ENCODE assay signal across 8 cellular contexts in genomic region chr2:196182439-196183171, GRCh38. TPM values are rescaled to one million over a fixed set of nuclear protein-coding genes. Genes with fewer than 3 reads are reported as not detected.
DNase-seq lines count a peak whose midpoint lies in the region; ATAC-seq and TF ChIP-seq lines count a peak whose summit lies in the region.

No MANE protein-coding gene starts in this region.

- H3K9me3 ChIP-seq in CD8-positive, alpha-beta T cell (ENCODE audit: low read length) = no peaks in the 10 kb centered on the region
- no peaks in the 10 kb centered on the region for H3K9me3 ChIP-seq in gastroesophageal sphincter

- CTCF ChIA-PET in CD8-positive, alpha-beta T cell (lab: Charles Lee) = interaction anchor here (0.6 to 2.1 kb wide), 5 partner anchors 17 to 104 kb away, joined by 3 to 10 read pairs (median 5); no protein-coding TSS in a partner anchor

- no peak for TF ChIP-seq POLR2A in gastroesophageal sphincter (IDR thresholded peaks at IDR 0.05)

- 59 to 72% methylated on average over 3 of the region's 4 CpGs for WGBS in gastroesophageal sphincter (ENCODE audit: low coverage in 1 of 2), 2 donors

- no peaks in the 10 kb centered on the region for H3K36me3 Mint-ChIP-seq in CD8-positive, alpha-beta T cell
- H3K36me3 Mint-ChIP-seq in activated T-helper 2 cell treated with anti-CD3 and anti-CD28 coated beads, Interferon-gamma antibody, Interleukin-2, Interleukin-4, amounts not matched to agents 10 μg/mL and 5 μg/mL and 100 μg/mL, durations not matched to agents 14 hours and 24 hours and 36 hours (ENCODE audit: low read depth) = peaks cover 15% of the 10 kb centered on the region

- H3K4me3 ChIP-seq in CD8-positive, alpha-beta T cell (ENCODE audit: low read depth, low read length) = no peak overlapping the region
- no peak overlapping the region for H3K4me3 ChIP-seq in gastroesophageal sphincter

- TF ChIP-seq CTCF in CD8-positive, alpha-beta T cell (IDR thresholded peaks at IDR 0.05) = no peak
- TF ChIP-seq CTCF in gastroesophageal sphincter (IDR thresholded peaks at IDR 0.05) = no peak

- peak overlapping the region; percentile 20 for H3K27ac ChIP-seq in CD8-positive, alpha-beta T cell (ENCODE audit: low read depth, low read length)
- H3K27ac ChIP-seq in gastroesophageal sphincter = no peak overlapping the region

- no peaks in the 10 kb centered on the region for H3K9me3 Mint-ChIP-seq in CD8-positive, alpha-beta T cell
- H3K9me3 Mint-ChIP-seq in activated T-helper 2 cell treated with anti-CD3 and anti-CD28 coated beads, Interferon-gamma antibody, Interleukin-2, Interleukin-4, amounts not matched to agents 10 μg/mL and 5 μg/mL and 100 μg/mL, durations not matched to agents 14 hours and 24 hours and 36 hours = peaks cover 12% of the 10 kb centered on the region

- H3K4me1 Mint-ChIP-seq in CD8-positive, alpha-beta T cell (ENCODE audit: low read depth) = peaks cover 88% of the 10 kb centered on the region
- H3K4me1 Mint-ChIP-seq in activated T-helper 2 cell treated with anti-CD3 and anti-CD28 coated beads, Interferon-gamma antibody, Interleukin-2, Interleukin-4, amounts not matched to agents 10 μg/mL and 5 μg/mL and 100 μg/mL, durations not matched to agents 14 hours and 24 hours and 36 hours (ENCODE audit: low read depth) = peaks cover 68% of the 10 kb centered on the region

- DNase-seq in CD8-positive, alpha-beta T cell = no peak
- DNase-seq in activated T-helper 2 cell treated with anti-CD3 and anti-CD28 coated beads, Interferon-gamma antibody, Interleukin-2, Interleukin-4, amounts not matched to agents 10 μg/mL and 5 μg/mL and 100 μg/mL, durations not matched to agents 14 hours and 24 hours and 36 hours (ENCODE audit: low spot score) = no peak
- DNase-seq in NCI-H1105 treated with DMSO at 0.1 percent for 48 hours (lab: John Stamatoyannopoulos, UW) (no peak), pons (ENCODE audit: low spot score) (no peak), left colon (no peak)

- peak overlapping the region; percentile 92 for H3K27ac Mint-ChIP-seq in CD8-positive, alpha-beta T cell
- H3K27ac Mint-ChIP-seq in activated T-helper 2 cell treated with anti-CD3 and anti-CD28 coated beads, Interferon-gamma antibody, Interleukin-2, Interleukin-4, amounts not matched to agents 10 μg/mL and 5 μg/mL and 100 μg/mL, durations not matched to agents 14 hours and 24 hours and 36 hours = peak overlapping the region; percentile 96

- peak overlapping the region; percentile 68 for H3K4me3 Mint-ChIP-seq in CD8-positive, alpha-beta T cell
- H3K4me3 Mint-ChIP-seq in activated T-helper 2 cell treated with anti-CD3 and anti-CD28 coated beads, Interferon-gamma antibody, Interleukin-2, Interleukin-4, amounts not matched to agents 10 μg/mL and 5 μg/mL and 100 μg/mL, durations not matched to agents 14 hours and 24 hours and 36 hours (ENCODE audit: low read depth) = peak overlapping the region; percentile 74

- no peaks in the 10 kb centered on the region for H3K27me3 ChIP-seq in CD8-positive, alpha-beta T cell (ENCODE audit: insufficient read depth, low read length)
- H3K27me3 ChIP-seq in gastroesophageal sphincter = no peaks in the 10 kb centered on the region

- TF ChIP-seq EP300 in gastroesophageal sphincter (IDR thresholded peaks at IDR 0.05) = no peak

- H3K36me3 ChIP-seq in CD8-positive, alpha-beta T cell (ENCODE audit: insufficient read depth, low read length) = no peaks in the 10 kb centered on the region
- no peaks in the 10 kb centered on the region for H3K36me3 ChIP-seq in gastroesophageal sphincter

- H3K27me3 Mint-ChIP-seq in CD8-positive, alpha-beta T cell (ENCODE audit: low read depth) = no peaks in the 10 kb centered on the region
- H3K27me3 Mint-ChIP-seq in activated T-helper 2 cell treated with anti-CD3 and anti-CD28 coated beads, Interferon-gamma antibody, Interleukin-2, Interleukin-4, amounts not matched to agents 10 μg/mL and 5 μg/mL and 100 μg/mL, durations not matched to agents 14 hours and 24 hours and 36 hours (ENCODE audit: low read depth) = no peaks in the 10 kb centered on the region

- peaks cover 70% of the 10 kb centered on the region for H3K4me1 ChIP-seq in CD8-positive, alpha-beta T cell (ENCODE audit: insufficient read depth, low read length)
- no peaks in the 10 kb centered on the region for H3K4me1 ChIP-seq in gastroesophageal sphincter

- POLR2A ChIA-PET in CD8-positive, alpha-beta T cell (lab: Charles Lee) = interaction anchor here (0.7 to 4.5 kb wide), 7 partner anchors 12 to 47 kb away, joined by 3 to 27 read pairs (median 5); partner anchors contain the start of gene STK17B

- ATAC-seq in CD8-positive, alpha-beta T cell = peak; percentile 22
- peak; percentile 82 for ATAC-seq in GM19397 (IDR thresholded peaks at IDR 0.05; ENCODE audit: unreplicated experiment)
- peak; percentile 86 for ATAC-seq in HG03139 (IDR thresholded peaks at IDR 0.05; ENCODE audit: unreplicated experiment)
- ATAC-seq in left colon = no peak
- no peak for ATAC-seq in gastroesophageal sphincter

- intact Hi-C loops in CD8-positive, alpha-beta T cell (cut with DNase I, micrococcal nuclease) = loop anchor here (1.0 to 10.0 kb wide), 2 partner anchors 29 to 648 kb away; no protein-coding TSS in a partner anchor
- intact Hi-C loops in activated T-helper 2 cell treated with anti-CD3 and anti-CD28 coated beads, Interferon-gamma antibody, Interleukin-2, Interleukin-4, amounts not matched to agents 10 μg/mL and 5 μg/mL and 100 μg/mL, durations not matched to agents 14 hours and 24 hours and 36 hours (cut with micrococcal nuclease) = loop anchor here (1.0 kb wide), 2 partner anchors 18 to 29 kb away; no protein-coding TSS in a partner anchor
- intact Hi-C loops in left colon (cut with DNase I, micrococcal nuclease) = no loop called here

RNA-seq across cellular contexts. Expression of gene STK17B, which starts 11.2 kb away (rescaled TPM):
- total RNA-seq in CD8-positive, alpha-beta T cell = 100 to 1,000 TPM; 582 to 601 TPM
- 176 and 178 TPM in 2 replicates for total RNA-seq in activated T-helper 2 cell treated with anti-CD3 and anti-CD28 coated beads, Interferon-gamma antibody, Interleukin-2, Interleukin-4, amounts not matched to agents 10 μg/mL and 5 μg/mL and 100 μg/mL, durations not matched to agents 14 hours and 24 hours and 36 hours
- total RNA-seq in left colon (10 to 100 TPM; 43.1 to 59.9 TPM), gastroesophageal sphincter (10 to 100 TPM in 2 of 4 donors, 1 to 10 TPM in 2; 3.6 to 21.1 (median 11.9) TPM)

Comparison
In these comparisons a context has a peak if more than half of its experiments do, and no peak if none do; other contexts are left out.
1. ATAC-seq: peak in CD8-positive, alpha-beta T cell (single experiment), GM19397 (single experiment) and HG03139 (single experiment); none in left colon (single experiment) and gastroesophageal sphincter (single experiment).
2. intact Hi-C loops: an anchor here in CD8-positive, alpha-beta T cell (1.0 to 10.0 kb wide) and activated T-helper 2 cell treated with anti-CD3 and anti-CD28 coated beads, Interferon-gamma antibody, Interleukin-2, Interleukin-4, amounts not matched to agents 10 μg/mL and 5 μg/mL and 100 μg/mL, durations not matched to agents 14 hours and 24 hours and 36 hours (1.0 kb wide); none called in left colon.